ENCODE assay signal across 15 cellular contexts in genomic region chr3:71956716-71957115, GRCh38.
DNase-seq lines count a peak whose midpoint lies in the region; ATAC-seq and TF ChIP-seq lines count a peak whose summit lies in the region.
"Had no signal": no experiment of that assay in that cellular context is flagged by ENCODE, and none has a peak within 500 bp of the region (broad histone marks: within the 10 kb centered on the region; RNA-seq: fewer than 3 reads in every experiment).

No MANE protein-coding gene starts in this region.

- peak; percentile 10 for TF ChIP-seq CTCF in GM12873 (IDR thresholded peaks at IDR 0.05; ENCODE audit: insufficient read depth, low read depth, low read length, missing control alignments)
- no peak for TF ChIP-seq CTCF in IMR-90 (conservative IDR thresholded peaks at IDR 0.05; ENCODE audit: low read depth, low read length)

- H3K4me3 ChIP-seq in IMR-90 (ENCODE audit: insufficient read depth, low read depth, low read length) = no peak overlapping the region
- no peak overlapping the region for H3K4me3 ChIP-seq in mesendoderm (ENCODE audit: low read length)
- H3K4me3 ChIP-seq: Peyer's patch had no signal

- POLR2A ChIA-PET in IMR-90 (lab: Charles Lee; ENCODE audit: unreplicated experiment) = no interaction called here

- H3K36me3 ChIP-seq in IMR-90 (ENCODE audit: control insufficient read depth, insufficient read depth, low read length) (no peaks in the 10 kb centered on the region), mesendoderm (ENCODE audit: control insufficient read depth, insufficient read depth, low read length) (no peaks in the 10 kb centered on the region)
- H3K36me3 ChIP-seq: Peyer's patch had no signal

- H3K9ac ChIP-seq in IMR-90 (ENCODE audit: low read depth, low read length) (no peak overlapping the region), mesendoderm (ENCODE audit: low read length) (no peak overlapping the region)

- no peaks in the 10 kb centered on the region for H3K4me1 ChIP-seq in IMR-90 (ENCODE audit: control insufficient read depth, insufficient read depth, low read length)
- peaks cover 6% of the 10 kb centered on the region for H3K4me1 ChIP-seq in mesendoderm (ENCODE audit: control insufficient read depth, low read depth, low read length)

- H3K56ac ChIP-seq in IMR-90 (ENCODE audit: extremely low read depth, insufficient read depth, low read length) = no peak overlapping the region
- no peak overlapping the region for H3K56ac ChIP-seq in mesendoderm (ENCODE audit: low read length)

- H2BK15ac ChIP-seq in IMR-90 (ENCODE audit: low read depth, low read length) (no peak overlapping the region), mesendoderm (replicated peaks; ENCODE audit: low read depth) (no peak overlapping the region)

- H2BK120ac ChIP-seq in IMR-90 (ENCODE audit: low read depth, low read length) (no peak overlapping the region), mesendoderm (ENCODE audit: low read depth, low read length) (no peak overlapping the region)

- H3K9me3 Mint-ChIP-seq in activated T-helper 17 cell treated with anti-CD3 and anti-CD28 coated beads, Interleukin-2, amount 50 U/mL, for 72 hours = no peaks in the 10 kb centered on the region
- H3K9me3 Mint-ChIP-seq: activated CD8-positive, alpha-beta T cell treated with anti-CD3 and anti-CD28 coated beads for 36 hours; activated naive CD8-positive, alpha-beta T cell treated with anti-CD3 and anti-CD28 coated beads, Interleukin-2, amount 50 U/mL, for 24 hours; activated T-helper 1 cell treated with anti-CD3 and anti-CD28 coated beads, Interleukin-12 subunit alpha, Interleukin-12 subunit beta, Interleukin-2, Interleukin-4 antibody, amounts not matched to agents 30 ng/mL and 10 ng/mL and 1 ng/mL, durations not matched to agents 14 hours and 24 hours and 36 hours had no signal

- H3K79me1 ChIP-seq in IMR-90 (ENCODE audit: low read depth in 1 of 2, low read length in 2 of 2) (no peaks in the 10 kb centered on the region), mesendoderm (ENCODE audit: low read length) (no peaks in the 10 kb centered on the region)

- WGBS in IMR-90 (ENCODE audit: extremely low coverage in 2 of 2, insufficient read length in 1 of 2), 2 experiments = 80% methylated on average over 1 of the region's 3 CpGs; no CpG with 5 or more reads in 1 of the 2 experiments
- WGBS in mesendoderm (ENCODE audit: extremely low coverage, insufficient coverage, low lambda C conversion rate) = no CpG with 5 or more reads among the region's 3 CpGs

- H4K8ac ChIP-seq in IMR-90 (ENCODE audit: low read depth in 2 of 2, low read length in 2 of 2) = no peak overlapping the region
- H4K8ac ChIP-seq in mesendoderm (ENCODE audit: low read depth, low read length) = no peak overlapping the region

- H3K23ac ChIP-seq in IMR-90 (ENCODE audit: low read depth, low read length) (no peak overlapping the region), mesendoderm (ENCODE audit: low read length) (no peak overlapping the region)

- no peaks in the 10 kb centered on the region for H3K9me1 ChIP-seq in IMR-90 (ENCODE audit: insufficient read depth, low read length)

- DNase-seq in IMR-90 = no peak
- DNase-seq in mesendoderm = peak; percentile 43
- no peak for DNase-seq in T-helper 17 cell
- DNase-seq in NCI-H1105 treated with DMSO at 0.1 percent for 48 hours (lab: John Stamatoyannopoulos, UW) = no peak
- DNase-seq: activated CD8-positive, alpha-beta T cell treated with anti-CD3 and anti-CD28 coated beads for 36 hours; activated naive CD8-positive, alpha-beta T cell treated with anti-CD3 and anti-CD28 coated beads, Interleukin-2, amount 50 U/mL, for 24 hours; midbrain; NCI-H1436 treated with DMSO at 0.1 percent for 48 hours; NCI-H345; nucleus accumbens; Peyer's patch had no signal

- no peak overlapping the region for H3K14ac ChIP-seq in IMR-90 (replicated peaks; ENCODE audit: low read depth, low read length)

- TF ChIP-seq POLR2A in IMR-90 (IDR thresholded peaks at IDR 0.05; ENCODE audit: low read depth, low read length) = no peak

- dilution Hi-C loops in IMR-90 (cut with HindIII; ENCODE audit: low sequenced_read_pairs, unreplicated experiment) = no loop called here

- no peak overlapping the region for H2BK20ac ChIP-seq in IMR-90 (ENCODE audit: low read depth, low read length)

- H2AFZ ChIP-seq in IMR-90 (replicated peaks; ENCODE audit: low read length, poor library complexity) = peak overlapping the region; percentile 25

- H3K18ac ChIP-seq in IMR-90 (ENCODE audit: low read depth, low read length) (no peak overlapping the region), mesendoderm (ENCODE audit: low read length) (no peak overlapping the region)

- TF ChIP-seq RAD21 in IMR-90 (IDR thresholded peaks at IDR 0.05; ENCODE audit: low read length) = no peak

- H2AK5ac ChIP-seq in IMR-90 (ENCODE audit: low read depth, low read length) = no peak overlapping the region
- H2AK5ac ChIP-seq in mesendoderm (ENCODE audit: low read length) = no peak overlapping the region

- intact Hi-C loops in IMR-90 (cut with micrococcal nuclease) = loop anchor here (5.0 to 10.0 kb wide), 2 partner anchors 242 to 1131 kb away; no protein-coding TSS in a partner anchor

- no peak overlapping the region for H3K4ac ChIP-seq in IMR-90 (ENCODE audit: low read depth, low read length)
- H3K4ac ChIP-seq in mesendoderm (ENCODE audit: low read depth, low read length) = no peak overlapping the region

- peaks cover 6% of the 10 kb centered on the region for H3K4me1 Mint-ChIP-seq in activated T-helper 17 cell treated with anti-CD3 and anti-CD28 coated beads, Interleukin-2, amount 50 U/mL, for 72 hours
- H3K4me1 Mint-ChIP-seq in T-helper 17 cell = peaks cover 6% of the 10 kb centered on the region

- H3K27me3 ChIP-seq in IMR-90 (ENCODE audit: control insufficient read depth, insufficient read depth, low read length) (peaks cover 16% of the 10 kb centered on the region), mesendoderm (ENCODE audit: insufficient read depth, low read length, poor library complexity) (no peaks in the 10 kb centered on the region)
- H3K27me3 ChIP-seq: Peyer's patch had no signal

- H3K9me3 ChIP-seq in IMR-90 (ENCODE audit: control insufficient read depth, insufficient read depth, low read length) (no peaks in the 10 kb centered on the region), T-helper 17 cell (ENCODE audit: control insufficient read depth, low read length, poor library complexity, severe bottlenecking) (no peaks in the 10 kb centered on the region)
- H3K9me3 ChIP-seq: Peyer's patch had no signal

- no peak overlapping the region for H4K91ac ChIP-seq in IMR-90 (ENCODE audit: insufficient read depth, low read depth, low read length)

- no peak overlapping the region for H3K4me3 Mint-ChIP-seq in activated T-helper 17 cell treated with anti-CD3 and anti-CD28 coated beads, Interleukin-2, amount 50 U/mL, for 72 hours
- no peak overlapping the region for H3K4me3 Mint-ChIP-seq in T-helper 17 cell
- H3K4me3 Mint-ChIP-seq: activated CD8-positive, alpha-beta T cell treated with anti-CD3 and anti-CD28 coated beads for 36 hours; activated naive CD8-positive, alpha-beta T cell treated with anti-CD3 and anti-CD28 coated beads, Interleukin-2, amount 50 U/mL, for 24 hours; activated T-helper 1 cell treated with anti-CD3 and anti-CD28 coated beads, Interleukin-12 subunit alpha, Interleukin-12 subunit beta, Interleukin-2, Interleukin-4 antibody, amounts not matched to agents 30 ng/mL and 10 ng/mL and 1 ng/mL, durations not matched to agents 14 hours and 24 hours and 36 hours had no signal

- H3K4me2 ChIP-seq in IMR-90 (ENCODE audit: low read depth, low read length) (no peak overlapping the region), mesendoderm (ENCODE audit: low read length) (no peak overlapping the region)

- H3K27ac ChIP-seq in IMR-90 (ENCODE audit: insufficient read depth, low read length) = no peak overlapping the region
- H3K27ac ChIP-seq in mesendoderm (ENCODE audit: low read depth, low read length) = no peak overlapping the region
- H3K27ac ChIP-seq: Peyer's patch had no signal

- no peaks in the 10 kb centered on the region for H4K20me1 ChIP-seq in IMR-90 (ENCODE audit: insufficient read depth, low read length)

- H4K5ac ChIP-seq in IMR-90 (ENCODE audit: low read depth, low read length) (no peak overlapping the region), mesendoderm (ENCODE audit: low read length) (no peak overlapping the region)

- in situ Hi-C loops in IMR-90 (cut with MboI; ENCODE audit: low sequenced_read_pairs) = loop anchor here (10.0 kb wide), 1 partner anchor 868 kb away; no protein-coding TSS in a partner anchor

- CTCF ChIA-PET in IMR-90 (lab: Yijun Ruan, JAX) = no interaction called here

- H3K36me3 Mint-ChIP-seq in activated T-helper 17 cell treated with anti-CD3 and anti-CD28 coated beads, Interleukin-2, amount 50 U/mL, for 72 hours (ENCODE audit: low read depth) = no peaks in the 10 kb centered on the region
- no peaks in the 10 kb centered on the region for H3K36me3 Mint-ChIP-seq in T-helper 17 cell (ENCODE audit: low read depth)

- no TSS peak for BruUV-seq in IMR-90 (replicated peaks; lab: Mats Ljungman, UMichigan)

- H2AK9ac ChIP-seq in IMR-90 (replicated peaks; ENCODE audit: low read depth, low read length, poor library complexity) = no peak overlapping the region

- no peak for ATAC-seq in IMR-90 (ENCODE audit: low read depth)
- no peak for ATAC-seq in activated T-helper 17 cell treated with anti-CD3 and anti-CD28 coated beads, Interleukin-2, amount 50 U/mL, for 72 hours (replicated peaks)
- ATAC-seq in T-helper 17 cell = no peak
- ATAC-seq in GM18868 (IDR thresholded peaks at IDR 0.05; ENCODE audit: unreplicated experiment) = no peak
- ATAC-seq: activated naive CD8-positive, alpha-beta T cell treated with anti-CD3 and anti-CD28 coated beads, Interleukin-2, amount 50 U/mL, for 24 hours had no signal

- H2BK5ac ChIP-seq in IMR-90 (ENCODE audit: low read depth, low read length, poor library complexity, severe bottlenecking) (no peak overlapping the region), mesendoderm (ENCODE audit: low read length) (no peak overlapping the region)

- peak overlapping the region; percentile 25 for H3K27ac Mint-ChIP-seq in activated T-helper 17 cell treated with anti-CD3 and anti-CD28 coated beads, Interleukin-2, amount 50 U/mL, for 72 hours
- H3K27ac Mint-ChIP-seq in T-helper 17 cell = no peak overlapping the region
- H3K27ac Mint-ChIP-seq: activated CD8-positive, alpha-beta T cell treated with anti-CD3 and anti-CD28 coated beads for 36 hours; activated naive CD8-positive, alpha-beta T cell treated with anti-CD3 and anti-CD28 coated beads, Interleukin-2, amount 50 U/mL, for 24 hours; activated T-helper 1 cell treated with anti-CD3 and anti-CD28 coated beads, Interleukin-12 subunit alpha, Interleukin-12 subunit beta, Interleukin-2, Interleukin-4 antibody, amounts not matched to agents 30 ng/mL and 10 ng/mL and 1 ng/mL, durations not matched to agents 14 hours and 24 hours and 36 hours had no signal

- H3K79me2 ChIP-seq in mesendoderm (ENCODE audit: control insufficient read depth, insufficient read depth, low read length) = no peaks in the 10 kb centered on the region

- peaks cover 4% of the 10 kb centered on the region for H3K27me3 Mint-ChIP-seq in activated T-helper 17 cell treated with anti-CD3 and anti-CD28 coated beads, Interleukin-2, amount 50 U/mL, for 72 hours
- H3K27me3 Mint-ChIP-seq in T-helper 17 cell = peaks cover 15% of the 10 kb centered on the region

TF ChIP-seq in IMR-90, 13 proteins besides CTCF, POLR2A, EP300 and RAD21 (continues in another document):
- TF ChIP-seq SMC3 (IDR thresholded peaks at IDR 0.05; ENCODE audit: low read depth, low read length) = no peak
